ENCODE assay signal across 24 cellular contexts in the genomic region with DNA sequence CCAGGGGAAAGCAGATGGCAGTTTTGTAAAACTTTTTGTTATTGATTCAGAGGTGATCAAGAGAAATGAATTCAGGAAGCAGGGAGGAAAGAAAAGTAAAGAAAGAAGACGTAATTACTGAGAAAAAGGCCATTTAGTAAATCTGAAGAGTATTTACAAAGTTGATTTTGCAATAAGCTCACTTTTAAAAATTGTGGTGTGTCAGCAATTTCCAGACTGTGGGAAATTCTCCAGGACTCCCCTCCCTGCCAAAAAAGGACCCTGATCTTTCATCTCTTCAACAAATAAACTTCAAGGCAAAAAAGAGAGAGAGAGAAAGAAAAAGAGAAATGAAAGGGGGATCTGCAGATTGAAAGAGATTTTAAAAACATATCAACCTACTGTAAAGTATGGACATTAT. TPM values are rescaled to one million over a fixed set of nuclear protein-coding genes. Genes with fewer than 3 reads are reported as not detected.
"Had no signal": no experiment of that assay in that cellular context is flagged by ENCODE, and none has a peak within 500 bp of the region (broad histone marks: within the 10 kb centered on the region; RNA-seq: fewer than 3 reads in every experiment).

No MANE protein-coding gene starts in this region.

- H3K9me3 Mint-ChIP-seq: IgD-negative memory B cell had no signal

- H3K27ac Mint-ChIP-seq: IgD-negative memory B cell had no signal

- H3K4me1 ChIP-seq: SJCRH30 had no signal

- H3K4me1 Mint-ChIP-seq: IgD-negative memory B cell had no signal

- ATAC-seq: Panc1, PC-3, Right ventricle myocardium inferior had no signal

- H3K36me3 Mint-ChIP-seq: IgD-negative memory B cell had no signal

- H3K36me3 ChIP-seq: SJCRH30 had no signal

- H3K9me3 ChIP-seq: SJCRH30 had no signal

- H3K4me3 Mint-ChIP-seq: IgD-negative memory B cell had no signal

- DNase-seq: KBM-7, MV-4-11, NCI-H1048, NCI-H1105, NCI-H1417, NCI-H1436 treated with DMSO at 0.1 percent for 48 hours, NCI-H1694, NCI-H187 treated with DMSO at 0.1 percent for 48 hours, NCI-H2029 treated with DMSO at 0.1 percent for 48 hours, NCI-H2171 treated with DMSO at 0.1 percent for 48 hours, NCI-H345, NCI-H524, NCI-H526 treated with DMSO at 0.1 percent for 48 hours, NCI-H748 treated with DMSO at 0.1 percent for 48 hours, PC-3, SHP77 treated with DMSO at 0.1 percent for 48 hours, SJCRH30 had no signal

- H3K27ac ChIP-seq: HL-60, SJCRH30 had no signal

- FAIRE-seq: HTR-8/SVneo had no signal

- H3K4me3 ChIP-seq: SJCRH30 had no signal

RNA-seq across cellular contexts. Expression of a gene that starts 36.6 kb away (rescaled TPM):
- total RNA-seq: LHCN-M2, MCF 10A, PC-3, Right ventricle myocardium inferior had no signal
